ENCODE assay signal across 9 cellular contexts in the genomic region with DNA sequence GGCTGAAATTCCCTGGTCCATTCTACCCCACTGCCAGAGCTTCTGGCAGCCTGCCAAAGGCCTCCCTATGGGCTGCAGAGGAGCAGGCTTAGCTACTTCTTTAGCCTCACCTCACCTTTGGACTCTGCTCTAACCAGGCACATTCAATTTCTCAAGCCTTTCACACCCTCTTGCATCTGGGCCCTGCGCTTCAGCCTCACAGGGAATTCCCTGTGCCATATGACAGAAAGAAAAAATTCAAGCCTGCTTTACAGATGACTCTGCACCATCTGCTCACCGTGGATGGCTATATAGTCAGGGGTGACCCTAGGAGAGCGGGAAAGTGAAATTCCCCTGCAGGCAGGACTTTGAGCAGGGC.
DNase-seq lines count a peak whose midpoint lies in the region; ATAC-seq and TF ChIP-seq lines count a peak whose summit lies in the region.
"Had no signal": no experiment of that assay in that cellular context is flagged by ENCODE, and none has a peak within 500 bp of the region (broad histone marks: within the 10 kb centered on the region; RNA-seq: fewer than 3 reads in every experiment).

No MANE protein-coding gene starts in this region.

- TF ChIP-seq CTCF in epithelial cell of proximal tubule (conservative IDR thresholded peaks at IDR 0.05; ENCODE audit: low read depth, low read length) (no peak), type B pancreatic cell (conservative IDR thresholded peaks at IDR 0.05) (no peak), RWPE1 (conservative IDR thresholded peaks at IDR 0.05; ENCODE audit: low read depth) (no peak)

- H3K9me3 Mint-ChIP-seq in activated naive CD8-positive, alpha-beta T cell treated with anti-CD3 and anti-CD28 coated beads, Interleukin-2, amount 50 U/mL, for 24 hours, result peaks cover 31% of the 10 kb centered on the region
- H3K9me3 Mint-ChIP-seq in activated naive CD8-positive, alpha-beta T cell treated with anti-CD3 and anti-CD28 coated beads for 36 hours, result peaks cover 22% of the 10 kb centered on the region
- peaks cover 7% of the 10 kb centered on the region for H3K9me3 Mint-ChIP-seq in type B pancreatic cell

- no peak overlapping the region for H3K4me3 ChIP-seq in epithelial cell of proximal tubule (ENCODE audit: low read depth, low read length)

- H3K4me3 Mint-ChIP-seq in activated naive CD8-positive, alpha-beta T cell treated with anti-CD3 and anti-CD28 coated beads, Interleukin-2, amount 50 U/mL, for 24 hours, result no peak overlapping the region
- no peak overlapping the region for H3K4me3 Mint-ChIP-seq in activated naive CD8-positive, alpha-beta T cell treated with anti-CD3 and anti-CD28 coated beads for 36 hours
- no peak overlapping the region for H3K4me3 Mint-ChIP-seq in type B pancreatic cell
- H3K4me3 Mint-ChIP-seq: CD4-positive, alpha-beta memory T cell had no signal

- H3K4me1 Mint-ChIP-seq in activated naive CD8-positive, alpha-beta T cell treated with anti-CD3 and anti-CD28 coated beads, Interleukin-2, amount 50 U/mL, for 24 hours, result peaks cover 29% of the 10 kb centered on the region
- peaks cover 16% of the 10 kb centered on the region for H3K4me1 Mint-ChIP-seq in activated naive CD8-positive, alpha-beta T cell treated with anti-CD3 and anti-CD28 coated beads for 36 hours
- H3K4me1 Mint-ChIP-seq in type B pancreatic cell (ENCODE audit: unreplicated experiment), result peaks cover 17% of the 10 kb centered on the region
- H3K4me1 Mint-ChIP-seq: CD4-positive, alpha-beta memory T cell had no signal

- POLR2A ChIA-PET in RWPE1 (lab: Yijun Ruan, JAX; ENCODE audit: low non-redundant PET), result no interaction called here

- H3K27ac ChIP-seq in RWPE1, result no peak overlapping the region

- CTCF ChIA-PET in RWPE1 (lab: Yijun Ruan, JAX), result no interaction called here

- peak; percentile 43 for ATAC-seq in activated naive CD8-positive, alpha-beta T cell treated with anti-CD3 and anti-CD28 coated beads, Interleukin-2, amount 50 U/mL, for 24 hours

- peaks cover 15% of the 10 kb centered on the region for H3K36me3 Mint-ChIP-seq in activated naive CD8-positive, alpha-beta T cell treated with anti-CD3 and anti-CD28 coated beads, Interleukin-2, amount 50 U/mL, for 24 hours (ENCODE audit: low read depth)
- peaks cover 13% of the 10 kb centered on the region for H3K36me3 Mint-ChIP-seq in activated naive CD8-positive, alpha-beta T cell treated with anti-CD3 and anti-CD28 coated beads for 36 hours
- peaks cover 8% of the 10 kb centered on the region for H3K36me3 Mint-ChIP-seq in type B pancreatic cell

- H3K27me3 Mint-ChIP-seq in activated naive CD8-positive, alpha-beta T cell treated with anti-CD3 and anti-CD28 coated beads, Interleukin-2, amount 50 U/mL, for 24 hours, result peaks cover 4% of the 10 kb centered on the region
- no peaks in the 10 kb centered on the region for H3K27me3 Mint-ChIP-seq in activated naive CD8-positive, alpha-beta T cell treated with anti-CD3 and anti-CD28 coated beads for 36 hours
- no peaks in the 10 kb centered on the region for H3K27me3 Mint-ChIP-seq in type B pancreatic cell

- no peak for DNase-seq in activated naive CD8-positive, alpha-beta T cell treated with anti-CD3 and anti-CD28 coated beads, Interleukin-2, amount 50 U/mL, for 24 hours
- no peak for DNase-seq in activated naive CD8-positive, alpha-beta T cell treated with anti-CD3 and anti-CD28 coated beads for 36 hours
- peak; percentile 24 for DNase-seq in HS-27A (ENCODE audit: low read depth)
- DNase-seq in epithelial cell of proximal tubule (ENCODE audit: low read depth), result peak; percentile 87
- no peak for DNase-seq in type B pancreatic cell (ENCODE audit: extremely low spot score, unreplicated experiment)
- DNase-seq in activated CD8-positive, alpha-beta memory T cell treated with anti-CD3 and anti-CD28 coated beads, Interleukin-2, amount 50 U/mL, for 48 hours, result no peak
- DNase-seq in activated CD4-positive, alpha-beta T cell treated with anti-CD3 and anti-CD28 coated beads, Interleukin-2, amount 50 U/mL, for 1 hour, result no peak
- no peak for DNase-seq in RWPE1 (ENCODE audit: low spot score)
- DNase-seq: CD4-positive, alpha-beta memory T cell had no signal

- H3K27ac Mint-ChIP-seq in activated naive CD8-positive, alpha-beta T cell treated with anti-CD3 and anti-CD28 coated beads, Interleukin-2, amount 50 U/mL, for 24 hours, result peak overlapping the region; percentile 70
- no peak overlapping the region for H3K27ac Mint-ChIP-seq in activated naive CD8-positive, alpha-beta T cell treated with anti-CD3 and anti-CD28 coated beads for 36 hours
- H3K27ac Mint-ChIP-seq in type B pancreatic cell, result peak overlapping the region; percentile 11

Comparison
In these comparisons a context has a peak if more than half of its experiments do, and no peak if none do; other contexts are left out.
1. DNase-seq: peak in HS-27A (single experiment) and epithelial cell of proximal tubule (single experiment); none in activated naive CD8-positive, alpha-beta T cell treated with anti-CD3 and anti-CD28 coated beads, Interleukin-2, amount 50 U/mL, for 24 hours (single experiment), activated naive CD8-positive, alpha-beta T cell treated with anti-CD3 and anti-CD28 coated beads for 36 hours (single experiment), type B pancreatic cell (single experiment), activated CD8-positive, alpha-beta memory T cell treated with anti-CD3 and anti-CD28 coated beads, Interleukin-2, amount 50 U/mL, for 48 hours (single experiment), activated CD4-positive, alpha-beta T cell treated with anti-CD3 and anti-CD28 coated beads, Interleukin-2, amount 50 U/mL, for 1 hour (single experiment) and RWPE1 (single experiment).